11 cellular contexts compared by ENCODE assay signal in genomic region chr7:141660259-141660658, GRCh38. TPM values are rescaled to one million over a fixed set of nuclear protein-coding genes. Genes with fewer than 3 reads are reported as not detected.
DNase-seq lines count a peak whose midpoint lies in the region; ATAC-seq and TF ChIP-seq lines count a peak whose summit lies in the region.
"Had no signal": no experiment of that assay in that cellular context is flagged by ENCODE, and none has a peak within 500 bp of the region (broad histone marks: within the 10 kb centered on the region; RNA-seq: fewer than 3 reads in every experiment).

No MANE protein-coding gene starts in this region.

- H3K23ac ChIP-seq in IMR-90 (ENCODE audit: low read depth, low read length) = no peak overlapping the region

- H4K91ac ChIP-seq in IMR-90 (ENCODE audit: insufficient read depth, low read depth, low read length) = no peak overlapping the region

- no peak overlapping the region for H3K4me2 ChIP-seq in IMR-90 (ENCODE audit: low read depth, low read length)
- H3K4me2 ChIP-seq in parathyroid adenoma (ENCODE audit: low read length) = peak overlapping the region; percentile 25

- no peak for TF ChIP-seq RAD21 in IMR-90 (IDR thresholded peaks at IDR 0.05; ENCODE audit: low read length)

- H3K56ac ChIP-seq in IMR-90 (ENCODE audit: extremely low read depth, insufficient read depth, low read length) = no peak overlapping the region

- H3K4ac ChIP-seq in IMR-90 (ENCODE audit: low read depth, low read length) = no peak overlapping the region

- POLR2A ChIA-PET in IMR-90 (lab: Charles Lee; ENCODE audit: unreplicated experiment) = interaction anchor here (0.6 kb wide), 1 partner anchor 12 kb away, joined by 3 read pairs; no protein-coding TSS in a partner anchor

- no TSS peak for BruUV-seq in IMR-90 (replicated peaks; lab: Mats Ljungman, UMichigan)

- in situ Hi-C loops in IMR-90 (cut with MboI; ENCODE audit: low sequenced_read_pairs) (no loop called here), transverse colon (cut with MboI; ENCODE audit: low pct_ligation_motif_present in 1 of 4, low pct_unique_long_range_greater_than_20kb in 1 of 4, low sequenced_read_pairs in 3 of 4) (loop anchor here in 1 of 4 donors (10.0 kb wide), 1 partner anchor 85 kb away; no protein-coding TSS in a partner anchor)

- H3K9me1 ChIP-seq in IMR-90 (ENCODE audit: insufficient read depth, low read length) = no peaks in the 10 kb centered on the region; the same call in 1 of the 2 replicates

- H2AK5ac ChIP-seq in IMR-90 (ENCODE audit: low read depth, low read length) = no peak overlapping the region

- H3K9me3 ChIP-seq in IMR-90 (ENCODE audit: control insufficient read depth, insufficient read depth, low read length) = no peaks in the 10 kb centered on the region
- no peaks in the 10 kb centered on the region for H3K9me3 ChIP-seq in parathyroid adenoma (ENCODE audit: control insufficient read depth, low read length)
- no peaks in the 10 kb centered on the region for H3K9me3 ChIP-seq in transverse colon
- no peaks in the 10 kb centered on the region for H3K9me3 ChIP-seq in ovary

- H3K4me3 ChIP-seq in IMR-90 (ENCODE audit: insufficient read depth, low read depth, low read length) = no peak overlapping the region
- no peak overlapping the region for H3K4me3 ChIP-seq in parathyroid adenoma (ENCODE audit: low read depth, low read length)
- no peak overlapping the region for H3K4me3 ChIP-seq in transverse colon
- H3K4me3 ChIP-seq in ovary = no peak overlapping the region

- H2BK5ac ChIP-seq in IMR-90 (ENCODE audit: low read depth, low read length, poor library complexity, severe bottlenecking) = no peak overlapping the region

- no peak overlapping the region for H3K27ac ChIP-seq in IMR-90 (ENCODE audit: insufficient read depth, low read length)
- peak overlapping the region; percentile 39 for H3K27ac ChIP-seq in parathyroid adenoma
- peak overlapping the region in 2 of 4 donors; percentile 13 to 39 for H3K27ac ChIP-seq in transverse colon
- H3K27ac ChIP-seq in ovary = no peak overlapping the region

- no CpG with 5 or more reads among the region's 4 CpGs for WGBS in IMR-90 (ENCODE audit: extremely low coverage in 2 of 2, insufficient read length in 1 of 2), 2 experiments
- WGBS in transverse colon (ENCODE audit: low coverage in 1 of 2), 2 donors = 55 to 65% methylated on average over 2 to 4 of the region's 4 CpGs
- 72 to 80% (median 79%) methylated on average over 4 of the region's 4 CpGs for WGBS in ovary, 3 donors

- no peak overlapping the region for H2AK9ac ChIP-seq in IMR-90 (replicated peaks; ENCODE audit: low read depth, low read length, poor library complexity)

- dilution Hi-C loops in IMR-90 (cut with HindIII; ENCODE audit: low sequenced_read_pairs, unreplicated experiment) = no loop called here

- no peak for TF ChIP-seq CTCF in IMR-90 (conservative IDR thresholded peaks at IDR 0.05; ENCODE audit: low read depth, low read length)
- no peak for TF ChIP-seq CTCF in parathyroid adenoma (IDR thresholded peaks at IDR 0.05)
- TF ChIP-seq CTCF in transverse colon (IDR thresholded peaks at IDR 0.05) = no peak
- no peak for TF ChIP-seq CTCF in ovary (IDR thresholded peaks at IDR 0.05)

- H3K9ac ChIP-seq in IMR-90 (ENCODE audit: low read depth, low read length) (no peak overlapping the region), parathyroid adenoma (no peak overlapping the region)

- TF ChIP-seq POLR2A in IMR-90 (IDR thresholded peaks at IDR 0.05; ENCODE audit: low read depth, low read length) = no peak
- TF ChIP-seq POLR2A in transverse colon (IDR thresholded peaks at IDR 0.05) = no peak
- no peak for TF ChIP-seq POLR2A in ovary (IDR thresholded peaks at IDR 0.05)

- no peak overlapping the region for H3K18ac ChIP-seq in IMR-90 (ENCODE audit: low read depth, low read length)

- H4K8ac ChIP-seq in IMR-90 (ENCODE audit: low read depth in 2 of 2, low read length in 2 of 2) = no peak overlapping the region

- TF ChIP-seq EP300 in transverse colon (IDR thresholded peaks at IDR 0.05; ENCODE audit: low read depth) (no peak), ovary (IDR thresholded peaks at IDR 0.05) (no peak)

- H4K5ac ChIP-seq in IMR-90 (ENCODE audit: low read depth, low read length) = no peak overlapping the region

- no peak overlapping the region for H2BK20ac ChIP-seq in IMR-90 (ENCODE audit: low read depth, low read length)

- no peaks in the 10 kb centered on the region for H4K20me1 ChIP-seq in IMR-90 (ENCODE audit: insufficient read depth, low read length)

- DNase-seq in IMR-90 = peak; percentile 35
- peak; percentile 58 for DNase-seq in SKM-1 (lab: John Stamatoyannopoulos, UW; ENCODE audit: unreplicated experiment)
- no peak for DNase-seq in HuH-7.5 (ENCODE audit: low spot score)
- DNase-seq in transverse colon = no peak
- DNase-seq in ovary = no peak
- DNase-seq: DMS53, foreskin fibroblast, NCI-H1105 had no signal

- H3K4me1 ChIP-seq in IMR-90 (ENCODE audit: control insufficient read depth, insufficient read depth, low read length) = no peaks in the 10 kb centered on the region
- peaks cover 18% of the 10 kb centered on the region for H3K4me1 ChIP-seq in parathyroid adenoma
- peaks cover 8 to 28% (median 26%) of the 10 kb centered on the region in 4 donors for H3K4me1 ChIP-seq in transverse colon
- no peaks in the 10 kb centered on the region for H3K4me1 ChIP-seq in ovary (ENCODE audit: insufficient read depth)

- no peak overlapping the region for H2AFZ ChIP-seq in IMR-90 (replicated peaks; ENCODE audit: low read length, poor library complexity)
- H2AFZ ChIP-seq in parathyroid adenoma = no peak overlapping the region

- H3K27me3 ChIP-seq in IMR-90 (ENCODE audit: control insufficient read depth, insufficient read depth, low read length) = no peaks in the 10 kb centered on the region
- no peaks in the 10 kb centered on the region for H3K27me3 ChIP-seq in parathyroid adenoma (ENCODE audit: control insufficient read depth, insufficient read depth, low read length)
- no peaks in the 10 kb centered on the region for H3K27me3 ChIP-seq in transverse colon
- no peaks in the 10 kb centered on the region for H3K27me3 ChIP-seq in ovary

- no peaks in the 10 kb centered on the region for H3K79me2 ChIP-seq in parathyroid adenoma

- no peak overlapping the region for H2BK15ac ChIP-seq in IMR-90 (ENCODE audit: low read depth, low read length)

- H2BK120ac ChIP-seq in IMR-90 (ENCODE audit: low read depth, low read length) = no peak overlapping the region

- no peak overlapping the region for H3K14ac ChIP-seq in IMR-90 (replicated peaks; ENCODE audit: low read depth, low read length)

- intact Hi-C loops in IMR-90 (cut with micrococcal nuclease) = no loop called here
- intact Hi-C loops in transverse colon (cut with DNase I; ENCODE audit: low total_unique reads) = no loop called here
- intact Hi-C loops in ovary (cut with DNase I) = no loop called here

- no peaks in the 10 kb centered on the region for H3K79me1 ChIP-seq in IMR-90 (ENCODE audit: low read depth in 1 of 2, low read length in 2 of 2)

- CTCF ChIA-PET in IMR-90 (lab: Yijun Ruan, JAX) = interaction anchor here (1.1 kb wide), 1 partner anchor 11 kb away, joined by 4 read pairs; no protein-coding TSS in a partner anchor

- peaks cover 18% of the 10 kb centered on the region for H3K36me3 ChIP-seq in IMR-90 (ENCODE audit: control insufficient read depth, insufficient read depth, low read length)
- H3K36me3 ChIP-seq in parathyroid adenoma (ENCODE audit: control insufficient read depth, insufficient read depth, low read length) = no peaks in the 10 kb centered on the region
- peaks cover 0 to 15% (median 7%) of the 10 kb centered on the region in 4 donors for H3K36me3 ChIP-seq in transverse colon
- no peaks in the 10 kb centered on the region for H3K36me3 ChIP-seq in ovary

- peak; percentile 92 for ATAC-seq in IMR-90 (ENCODE audit: low read depth)
- ATAC-seq in esophagus mucosa = peak; percentile 39
- ATAC-seq in GM19463 (IDR thresholded peaks at IDR 0.05; ENCODE audit: unreplicated experiment) = no peak

TF ChIP-seq in IMR-90, 13 proteins besides CTCF, POLR2A, EP300 and RAD21 (continues in another document):
- TF ChIP-seq ELK1 (IDR thresholded peaks at IDR 0.05; ENCODE audit: borderline replicate concordance, low read depth, low read length) (no peak), BHLHE40 (IDR thresholded peaks at IDR 0.05; ENCODE audit: low read depth, low read length) (no peak), NFE2L2 (IDR thresholded peaks at IDR 0.05; ENCODE audit: low read depth, low read length) (no peak), USF2 (IDR thresholded peaks at IDR 0.05; ENCODE audit: low read depth, low read length) (no peak), CHD1 (IDR thresholded peaks at IDR 0.05; ENCODE audit: low read depth, low read length) (no peak), MAZ (IDR thresholded peaks at IDR 0.05; ENCODE audit: borderline replicate concordance, low read depth, low read length) (no peak)

RNA-seq across cellular contexts. Expression of gene DENND11, which starts 41.7 kb away (rescaled TPM):
- total RNA-seq in IMR-90 (2012; rRNA removed) (5.0 TPM in 2 replicates), esophagus mucosa (6.9 TPM), transverse colon (10 to 100 TPM; 13.1 to 43.8 (median 30.7) TPM), ovary (10 to 100 TPM in 6 of 7 donors, 1 to 10 TPM in 1; 8.9 to 15.7 (median 13.0) TPM)
- polyA plus RNA-seq in IMR-90 (2012; rRNA removed) (2.2 and 2.9 TPM in 2 replicates), ovary (10 to 100 TPM in 1 of 2 donors, 1 to 10 TPM in 1; 6.0 to 13.2 TPM)
- 0.75 and 1.2 TPM in 2 replicates for polyA plus RNA-seq in IMR-90 (2012; cell fraction: cytosol; rRNA removed)
- polyA plus RNA-seq in IMR-90 (2012; cell fraction: nucleus; rRNA removed; ENCODE audit: low replicate concordance) = 3.0 and 9.9 TPM in 2 replicates

RNA-seq across cellular contexts. Expression of gene WEE2, which starts 47.9 kb away (rescaled TPM):
- total RNA-seq in IMR-90 (2012; rRNA removed) (not detected in 2 replicates), esophagus mucosa (not detected), transverse colon (not detected), ovary (under 1 TPM in 3 of 7 donors, not detected in 4; 0.07 to 0.27 (median 0.20) TPM)
- polyA plus RNA-seq in IMR-90 (2012; rRNA removed) (not detected in 2 replicates), ovary (under 1 TPM in 1 of 2 donors, not detected in 1; 0.11 TPM)
- polyA plus RNA-seq in IMR-90 (2012; cell fraction: cytosol; rRNA removed) = not detected in 2 replicates
- not detected in 2 replicates for polyA plus RNA-seq in IMR-90 (2012; cell fraction: nucleus; rRNA removed; ENCODE audit: low replicate concordance)

Comparison
In these comparisons a context has a peak if more than half of its experiments do, and no peak if none do; other contexts are left out.
1. DNase-seq: peak in IMR-90 (single experiment) and SKM-1 (single experiment); none in HuH-7.5 (single experiment), transverse colon (single experiment) and ovary (0 of 5).